21 cellular contexts compared by ENCODE assay signal in genomic region chr11:20207781-20208621, GRCh38. TPM values are rescaled to one million over a fixed set of nuclear protein-coding genes. Genes with fewer than 3 reads are reported as not detected.
DNase-seq lines count a peak whose midpoint lies in the region; ATAC-seq, FAIRE-seq and TF ChIP-seq lines count a peak whose summit lies in the region.
"Had no signal": no experiment of that assay in that cellular context is flagged by ENCODE, and none has a peak within 500 bp of the region (broad histone marks: within the 10 kb centered on the region; RNA-seq: fewer than 3 reads in every experiment).

No MANE protein-coding gene starts in this region.

- H2BK5ac ChIP-seq in mesendoderm (ENCODE audit: low read length): no peak overlapping the region

- H3K36me3 ChIP-seq in NT2/D1 (ENCODE audit: insufficient read depth, insufficient read length, low read length): no peaks in the 10 kb centered on the region
- no peaks in the 10 kb centered on the region for H3K36me3 ChIP-seq in iPS DF 6.9 (ENCODE audit: control insufficient read depth, insufficient read depth, low read length)
- no peaks in the 10 kb centered on the region for H3K36me3 ChIP-seq in mesendoderm (ENCODE audit: control insufficient read depth, insufficient read depth, low read length)
- H3K36me3 ChIP-seq: BE2C, Peyer's patch, stomach had no signal

- no peaks in the 10 kb centered on the region for H3K79me1 ChIP-seq in mesendoderm (ENCODE audit: low read length)

- H3K23ac ChIP-seq in mesendoderm (ENCODE audit: low read length): no peak overlapping the region

- DNase-seq in A549 (ENCODE audit: low read depth in 1 of 2, low spot score in 1 of 2) (no peak), NT2/D1 (ENCODE audit: low read depth, low spot score) (no peak), iPS DF 6.9 (ENCODE audit: low read depth, low spot score) (no peak), mesendoderm (peak; percentile 72), GM13977 (ENCODE audit: low spot score) (no peak), DMS114 treated with DMSO at 0.1 percent for 48 hours (lab: John Stamatoyannopoulos, UW; ENCODE audit: unreplicated experiment) (no peak)
- DNase-seq in activated naive CD4-positive, alpha-beta T cell treated with anti-CD3 and anti-CD28 coated beads, Interleukin-2, amount 50 U/mL, for 16 hours: no peak
- DNase-seq: activated CD4-positive, alpha-beta T cell treated with anti-CD3 and anti-CD28 coated beads, Interleukin-2, amount 10 ng/mL, durations not matched to agents 24 days and 14 days; BE2C; DMS79; effector CD8-positive, alpha-beta T cell; immature natural killer cell; NCI-H1417; NK-92 treated with Interleukin-12 subunit alpha and Interleukin-12 subunit beta, amount 100 ng/mL, for 24 hours; Peyer's patch; stimulated activated CD4-positive, alpha-beta T cell treated with anti-CD3 and anti-CD28 coated beads, Interleukin-12 subunit alpha, Interleukin-12 subunit beta, amount 100 ng/mL, for 4 hours; stomach; T-helper 17 cell had no signal

- H4K5ac ChIP-seq in mesendoderm (ENCODE audit: low read length): no peak overlapping the region

- H2BK120ac ChIP-seq in mesendoderm (ENCODE audit: low read depth, low read length): no peak overlapping the region

- H3K4ac ChIP-seq in mesendoderm (ENCODE audit: low read depth, low read length): no peak overlapping the region

- ATAC-seq in A549: 0 out of 6 replicates have a peak, but pooled peaks of 1 of the 2 experiments have one; percentile 26
- no peak for ATAC-seq in GM19035 (IDR thresholded peaks at IDR 0.05; ENCODE audit: unreplicated experiment)
- ATAC-seq: GM12878, T-helper 17 cell had no signal

- no peak for TF ChIP-seq RAD21 in A549 (conservative IDR thresholded peaks at IDR 0.05 in 1 of 2, IDR thresholded peaks at IDR 0.05 in 1 of 2)

- 34% methylated on average over 33 of the region's 33 CpGs for WGBS in A549 (ENCODE audit: missing lambda C conversion rate)
- WGBS in iPS DF 6.9 (ENCODE audit: insufficient coverage, insufficient read length): no CpG with 5 or more reads among the region's 33 CpGs
- no CpG with 5 or more reads among the region's 33 CpGs for WGBS in mesendoderm (ENCODE audit: extremely low coverage, insufficient coverage, low lambda C conversion rate)

- TF ChIP-seq POLR2A in A549 (IDR thresholded peaks at IDR 0.05; ENCODE audit: low read length): no peak

- CTCF ChIA-PET in A549 (lab: Yijun Ruan, JAX): interaction anchor here (1.8 kb wide), 1 partner anchor 14 kb away, joined by 5 read pairs; no protein-coding TSS in a partner anchor

- H3K4me2 ChIP-seq in A549 (peak overlapping the region; percentile 9; the same call in 1 of the 3 replicates), mesendoderm (ENCODE audit: low read length) (peak overlapping the region; percentile 47)

- H3K27me3 ChIP-seq in NT2/D1 (ENCODE audit: insufficient read depth, insufficient read length) (peaks cover 26% of the 10 kb centered on the region), iPS DF 6.9 (ENCODE audit: control insufficient read depth, insufficient read depth, low read length) (peaks cover 72% of the 10 kb centered on the region), mesendoderm (ENCODE audit: insufficient read depth, low read length, poor library complexity) (peaks cover 23% of the 10 kb centered on the region)
- H3K27me3 ChIP-seq: BE2C had no signal

- H3K4me1 ChIP-seq in A549 (no peaks in the 10 kb centered on the region), NT2/D1 (ENCODE audit: insufficient read depth, insufficient read length) (peaks cover 2% of the 10 kb centered on the region), iPS DF 6.9 (ENCODE audit: control insufficient read depth, insufficient read depth, low read length) (no peaks in the 10 kb centered on the region; the same call in 1 of the 2 replicates), mesendoderm (ENCODE audit: control insufficient read depth, low read depth, low read length) (peaks cover 6% of the 10 kb centered on the region)
- H3K4me1 ChIP-seq: Peyer's patch had no signal

- H4K8ac ChIP-seq in mesendoderm (ENCODE audit: low read depth, low read length): no peak overlapping the region

- H3K18ac ChIP-seq in mesendoderm (ENCODE audit: low read length): peak overlapping the region; percentile 51

- POLR2A ChIA-PET in A549 (lab: Yijun Ruan, JAX): no interaction called here

- no peak for TF ChIP-seq EP300 in A549 (IDR thresholded peaks at IDR 0.05)

- H3K9ac ChIP-seq in NT2/D1 (ENCODE audit: insufficient read length, low read depth): peak overlapping the region; percentile 50
- H3K9ac ChIP-seq in mesendoderm (ENCODE audit: low read length): no peak overlapping the region

- H2AK5ac ChIP-seq in mesendoderm (ENCODE audit: low read length): no peak overlapping the region

- in situ Hi-C loops in GM13977 (cut with MboI; ENCODE audit: low pct_unique_long_range_greater_than_20kb, low sequenced_read_pairs, unreplicated experiment): no loop called here

- H3K4me3 ChIP-seq in A549: no peak overlapping the region
- H3K4me3 ChIP-seq in NT2/D1 (ENCODE audit: insufficient read length, low read depth): peak overlapping the region; percentile 12
- H3K4me3 ChIP-seq in iPS DF 6.9 (ENCODE audit: low read length): peak overlapping the region; percentile 20; the same call in 1 of the 2 replicates
- H3K4me3 ChIP-seq in mesendoderm (ENCODE audit: low read length): no peak overlapping the region
- H3K4me3 ChIP-seq: GM12878, Peyer's patch, stomach had no signal

- no peaks in the 10 kb centered on the region for H3K79me2 ChIP-seq in mesendoderm (ENCODE audit: control insufficient read depth, insufficient read depth, low read length)

- H3K27ac ChIP-seq in A549 (no peak overlapping the region), iPS DF 6.9 (ENCODE audit: low read length) (no peak overlapping the region), mesendoderm (ENCODE audit: low read depth, low read length) (no peak overlapping the region)
- H3K27ac ChIP-seq: Peyer's patch, stomach had no signal

- no peak for FAIRE-seq in A549 (lab: Jason Lieb, UNC)
- FAIRE-seq: A204.1, GM12878 had no signal

- no peak overlapping the region for H2BK15ac ChIP-seq in mesendoderm (replicated peaks; ENCODE audit: low read depth)

- no peak for TF ChIP-seq CTCF in A549 (IDR thresholded peaks at IDR 0.05)
- TF ChIP-seq CTCF in GM13977 (IDR thresholded peaks at IDR 0.05; ENCODE audit: extremely low read depth, insufficient read depth, missing control alignments): no peak

- H3K9me3 ChIP-seq in A549 (no peaks in the 10 kb centered on the region), NT2/D1 (ENCODE audit: insufficient read depth, low read length) (peaks cover 4% of the 10 kb centered on the region; the same call in 1 of the 2 replicates), iPS DF 6.9 (ENCODE audit: control insufficient read depth, insufficient read depth, low read length) (no peaks in the 10 kb centered on the region)
- H3K9me3 ChIP-seq: BE2C, Peyer's patch, stomach had no signal

- peak overlapping the region; percentile 70 for H3K56ac ChIP-seq in mesendoderm (ENCODE audit: low read length)

TF ChIP-seq in A549, 52 proteins besides CTCF, POLR2A, EP300 and RAD21 (continues in another document):
- TF ChIP-seq CEBPB (IDR thresholded peaks at IDR 0.05): no peak
- TF ChIP-seq MAX (IDR thresholded peaks at IDR 0.05): no peak
- no peak for TF ChIP-seq HOXA7 (CRISPR knock-in tag; IDR thresholded peaks at IDR 0.05)
- no peak for TF ChIP-seq TFCP2L1 (CRISPR knock-in tag; IDR thresholded peaks at IDR 0.05)
- no peak for TF ChIP-seq ZSCAN20 (CRISPR knock-in tag; IDR thresholded peaks at IDR 0.05)
- TF ChIP-seq REST (IDR thresholded peaks at IDR 0.05): no peak
- TF ChIP-seq TP53 (CRISPR knock-in tag; IDR thresholded peaks at IDR 0.05): no peak
- TF ChIP-seq HES2 (IDR thresholded peaks at IDR 0.05): no peak
- no peak for TF ChIP-seq ZNF302 (CRISPR knock-in tag; IDR thresholded peaks at IDR 0.05)
- no peak for TF ChIP-seq CBX8 (IDR thresholded peaks at IDR 0.05)

RNA-seq across cellular contexts. Expression of gene DBX1, which starts 47.7 kb away (rescaled TPM):
- polyA plus RNA-seq in A549 (2011; rRNA removed): not detected in 2 replicates
- polyA plus RNA-seq in A549 (2012; cell fraction: cytosol; rRNA removed): not detected in 2 replicates
- not detected in 2 replicates for polyA plus RNA-seq in A549 (2012; cell fraction: nucleus; rRNA removed)
- polyA plus RNA-seq in A549 (2017; fragmentation: RNase III; extraction: RNeasy Plus Mini Kit Qiagen cat#74134 plus additional on column Dnase treatment): not detected in 3 replicates
- polyA minus RNA-seq in A549 (2011; rRNA and poly(A)+ RNA removed): not detected in 2 replicates
- 0.06 TPM for polyA plus RNA-seq in mesendoderm (2013, experiment 1 of 2)
- polyA plus RNA-seq in mesendoderm (2013, experiment 2 of 2): 0.03 TPM
- polyA plus RNA-seq: GM12878, immature natural killer cell, stomach had no signal

Comparison
In these comparisons a context has a peak if more than half of its experiments do, and no peak if none do; other contexts are left out.
1. H3K4me3 ChIP-seq: peak in NT2/D1 (single experiment) and iPS DF 6.9 (single experiment); none in A549 (single experiment) and mesendoderm (single experiment).